15 cellular contexts compared by ENCODE assay signal in genomic region chr7:1501487-1502270, GRCh38. TPM values are rescaled to one million over a fixed set of nuclear protein-coding genes. Genes with fewer than 3 reads are reported as not detected.
DNase-seq lines count a peak whose midpoint lies in the region; ATAC-seq and TF ChIP-seq lines count a peak whose summit lies in the region.
"Had no signal": no experiment of that assay in that cellular context is flagged by ENCODE, and none has a peak within 500 bp of the region (broad histone marks: within the 10 kb centered on the region; RNA-seq: fewer than 3 reads in every experiment).

No MANE protein-coding gene starts in this region.

- H3K9me3 Mint-ChIP-seq in activated CD4-positive, alpha-beta memory T cell treated with anti-CD3 and anti-CD28 coated beads for 36 hours = no peaks in the 10 kb centered on the region
- H3K9me3 Mint-ChIP-seq in immature natural killer cell = no peaks in the 10 kb centered on the region
- no peaks in the 10 kb centered on the region for H3K9me3 Mint-ChIP-seq in stimulated activated naive CD8-positive, alpha-beta T cell treated with anti-CD3 and anti-CD28 coated beads, Interleukin-15, amount 100 ng/mL, for 72 hours

- TF ChIP-seq CTCF in left ventricle myocardium inferior (IDR thresholded peaks at IDR 0.05; ENCODE audit: borderline replicate concordance) (no peak), psoas muscle (IDR thresholded peaks at IDR 0.05) (no peak)

- no peaks in the 10 kb centered on the region for H3K27me3 ChIP-seq in right cardiac atrium (ENCODE audit: control insufficient read depth, insufficient read depth)
- no peaks in the 10 kb centered on the region for H3K27me3 ChIP-seq in left ventricle myocardium inferior (ENCODE audit: low read depth)
- H3K27me3 ChIP-seq in psoas muscle (ENCODE audit: insufficient read depth in 3 of 3, low read length in 2 of 3) = no peaks in the 10 kb centered on the region

- peaks cover 26% of the 10 kb centered on the region for H3K4me1 Mint-ChIP-seq in activated CD4-positive, alpha-beta memory T cell treated with anti-CD3 and anti-CD28 coated beads for 36 hours (ENCODE audit: low read depth)
- peaks cover 19 to 28% of the 10 kb centered on the region in 2 donors for H3K4me1 Mint-ChIP-seq in immature natural killer cell
- peaks cover 44% of the 10 kb centered on the region for H3K4me1 Mint-ChIP-seq in stimulated activated naive CD8-positive, alpha-beta T cell treated with anti-CD3 and anti-CD28 coated beads, Interleukin-15, amount 100 ng/mL, for 72 hours

- DNase-seq in right cardiac atrium = peak in 2 of 3 donors; percentile 41 to 43
- no peak for DNase-seq in left ventricle myocardium inferior
- DNase-seq in activated CD4-positive, alpha-beta memory T cell treated with anti-CD3 and anti-CD28 coated beads for 36 hours = no peak
- no peak for DNase-seq in immature natural killer cell
- no peak for DNase-seq in stimulated activated naive CD8-positive, alpha-beta T cell treated with anti-CD3 and anti-CD28 coated beads, Interleukin-15, amount 100 ng/mL, for 72 hours
- DNase-seq in psoas muscle = no peak
- DNase-seq: activated CD4-positive, alpha-beta T cell treated with anti-CD3 and anti-CD28 coated beads, Interleukin-2, amount 50 U/mL, for 4 hours; anterior cingulate cortex; dermis blood vessel endothelial cell; EL; NCI-H1436 treated with DMSO at 0.1 percent for 48 hours; NCI-H510A; PC-9 had no signal

- CTCF ChIA-PET in activated CD4-positive, alpha-beta memory T cell treated with anti-CD3 and anti-CD28 coated beads for 36 hours (lab: Charles Lee) = no interaction called here

- no peak overlapping the region for H3K27ac Mint-ChIP-seq in activated CD4-positive, alpha-beta memory T cell treated with anti-CD3 and anti-CD28 coated beads for 36 hours
- H3K27ac Mint-ChIP-seq in immature natural killer cell = peak overlapping the region in 3 of 6 donors; percentile 30 to 82 (median 58)
- H3K27ac Mint-ChIP-seq in stimulated activated naive CD8-positive, alpha-beta T cell treated with anti-CD3 and anti-CD28 coated beads, Interleukin-15, amount 100 ng/mL, for 72 hours = peak overlapping the region in 1 of 2 donors; percentile 2

- no peak overlapping the region for H3K4me3 ChIP-seq in right cardiac atrium (ENCODE audit: low read length)
- no peak overlapping the region for H3K4me3 ChIP-seq in left ventricle myocardium inferior
- no peak overlapping the region for H3K4me3 ChIP-seq in psoas muscle
- H3K4me3 ChIP-seq: PC-9 had no signal

- no peak for ATAC-seq in right cardiac atrium
- no peak for ATAC-seq in stimulated activated naive CD8-positive, alpha-beta T cell treated with anti-CD3 and anti-CD28 coated beads, Interleukin-15, amount 100 ng/mL, for 72 hours
- ATAC-seq in psoas muscle = no peak
- ATAC-seq in HG02759 (IDR thresholded peaks at IDR 0.05; ENCODE audit: unreplicated experiment) = no peak
- no peak for ATAC-seq in GM21786 (IDR thresholded peaks at IDR 0.05; ENCODE audit: unreplicated experiment)

- no peaks in the 10 kb centered on the region for H3K27me3 Mint-ChIP-seq in activated CD4-positive, alpha-beta memory T cell treated with anti-CD3 and anti-CD28 coated beads for 36 hours
- peaks cover under 1 to 6% (median 4%) of the 10 kb centered on the region in 3 donors for H3K27me3 Mint-ChIP-seq in immature natural killer cell (ENCODE audit: low read depth in 3 of 3)
- no peaks in the 10 kb centered on the region for H3K27me3 Mint-ChIP-seq in stimulated activated naive CD8-positive, alpha-beta T cell treated with anti-CD3 and anti-CD28 coated beads, Interleukin-15, amount 100 ng/mL, for 72 hours

- H3K4me1 ChIP-seq in right cardiac atrium (ENCODE audit: control insufficient read depth, insufficient read depth, low read length) = peaks cover 7% of the 10 kb centered on the region
- H3K4me1 ChIP-seq in left ventricle myocardium inferior = peaks cover 31% of the 10 kb centered on the region
- H3K4me1 ChIP-seq in psoas muscle = peaks cover 16% of the 10 kb centered on the region

- H3K36me3 ChIP-seq in left ventricle myocardium inferior = peaks cover 62% of the 10 kb centered on the region
- peaks cover 3 to 63% of the 10 kb centered on the region in 2 donors for H3K36me3 ChIP-seq in psoas muscle (ENCODE audit: insufficient read depth in 1 of 2, low read depth in 1 of 2)

- intact Hi-C loops in right cardiac atrium (cut with DNase I) = loop anchor here in 1 of 4 donors (10.0 kb wide), 1 partner anchor 63 kb away; no protein-coding TSS in a partner anchor
- intact Hi-C loops in left ventricle myocardium inferior (cut with micrococcal nuclease) = no loop called here
- intact Hi-C loops in activated CD4-positive, alpha-beta memory T cell treated with anti-CD3 and anti-CD28 coated beads for 36 hours (cut with micrococcal nuclease) = loop anchor here (5.0 kb wide), 2 partner anchors 39 to 71 kb away; partner anchors contain the start of gene PSMG3
- intact Hi-C loops in psoas muscle (cut with DNase I) = loop anchor here in 1 of 2 donors (5.0 kb wide), 1 partner anchor 39 kb away; no protein-coding TSS in a partner anchor

- POLR2A ChIA-PET in activated CD4-positive, alpha-beta memory T cell treated with anti-CD3 and anti-CD28 coated beads for 36 hours (lab: Charles Lee) = no interaction called here

- H3K4me3 Mint-ChIP-seq in activated CD4-positive, alpha-beta memory T cell treated with anti-CD3 and anti-CD28 coated beads for 36 hours = peak overlapping the region; percentile 84
- peak overlapping the region; percentile 79 to 88 (median 83) for H3K4me3 Mint-ChIP-seq in immature natural killer cell
- H3K4me3 Mint-ChIP-seq in stimulated activated naive CD8-positive, alpha-beta T cell treated with anti-CD3 and anti-CD28 coated beads, Interleukin-15, amount 100 ng/mL, for 72 hours = peak overlapping the region; percentile 84 to 96

- H3K36me3 Mint-ChIP-seq in activated CD4-positive, alpha-beta memory T cell treated with anti-CD3 and anti-CD28 coated beads for 36 hours = peaks cover 23% of the 10 kb centered on the region
- H3K36me3 Mint-ChIP-seq in immature natural killer cell = peaks cover 3 to 11% (median 3%) of the 10 kb centered on the region in 3 donors

- WGBS in right cardiac atrium = 89% methylated on average over 21 of the region's 21 CpGs
- 77 to 92% (median 82%) methylated on average over 21 of the region's 21 CpGs for WGBS in psoas muscle, 3 donors

- no peak overlapping the region for H3K27ac ChIP-seq in right cardiac atrium (ENCODE audit: low read length)
- H3K27ac ChIP-seq in left ventricle myocardium inferior (replicated peaks) = no peak overlapping the region
- no peak overlapping the region for H3K27ac ChIP-seq in psoas muscle
- H3K27ac ChIP-seq: PC-9 had no signal

- no peaks in the 10 kb centered on the region for H3K9me3 ChIP-seq in right cardiac atrium (ENCODE audit: control insufficient read depth, low read length)
- H3K9me3 ChIP-seq in left ventricle myocardium inferior (replicated peaks) = no peaks in the 10 kb centered on the region
- H3K9me3 ChIP-seq in psoas muscle = no peaks in the 10 kb centered on the region

RNA-seq across cellular contexts. Expression of gene INTS1, which starts 2.5 kb away (rescaled TPM):
- total RNA-seq in right cardiac atrium (10 to 100 TPM; 30.6 to 48.3 (median 46.3) TPM), left ventricle myocardium inferior (29.9 TPM), psoas muscle (10 to 100 TPM; 61.3 to 77.6 (median 68.9) TPM)
- polyA plus RNA-seq in right cardiac atrium (39.0 TPM), immature natural killer cell (10 to 100 TPM in 2 of 3 donors, 1 to 10 TPM in 1; 5.2 to 33.6 (median 11.0) TPM), psoas muscle (10 to 100 TPM; 38.8 to 70.7 (median 44.0) TPM)
- 10 to 100 TPM; 86.4 to 92.5 TPM for total RNA-seq in activated CD4-positive, alpha-beta memory T cell treated with anti-CD3 and anti-CD28 coated beads for 36 hours

RNA-seq across cellular contexts. Expression of gene MAFK, which starts 28.8 kb away (rescaled TPM):
- 10 to 100 TPM; 43.6 to 69.3 (median 55.9) TPM for total RNA-seq in right cardiac atrium
- 73.8 TPM for polyA plus RNA-seq in right cardiac atrium
- total RNA-seq in left ventricle myocardium inferior = 76.5 TPM
- total RNA-seq in activated CD4-positive, alpha-beta memory T cell treated with anti-CD3 and anti-CD28 coated beads for 36 hours = 10 to 100 TPM; 34.9 to 36.1 TPM
- under 1 TPM; 0.06 to 0.86 (median 0.76) TPM for polyA plus RNA-seq in immature natural killer cell
- 100 to 1,000 TPM in 1 of 4 donors, 10 to 100 TPM in 3; 59.1 to 103 (median 77.5) TPM for total RNA-seq in psoas muscle
- polyA plus RNA-seq in psoas muscle = 100 to 1,000 TPM in 1 of 3 donors, 10 to 100 TPM in 2; 36.7 to 138 (median 62.9) TPM

RNA-seq across cellular contexts. Expression of gene MICALL2, which starts 42.4 kb away (rescaled TPM):
- total RNA-seq in right cardiac atrium = 10 to 100 TPM in 3 of 4 donors, 1 to 10 TPM in 1; 9.7 to 18.7 (median 13.4) TPM
- polyA plus RNA-seq in right cardiac atrium = 13.0 TPM
- 8.3 TPM for total RNA-seq in left ventricle myocardium inferior
- 1 to 10 TPM; 4.3 to 6.0 TPM for total RNA-seq in activated CD4-positive, alpha-beta memory T cell treated with anti-CD3 and anti-CD28 coated beads for 36 hours
- under 1 TPM in 2 of 3 donors, not detected in 1; 0.10 to 0.50 TPM for polyA plus RNA-seq in immature natural killer cell
- total RNA-seq in psoas muscle = 10 to 100 TPM in 2 of 4 donors, 1 to 10 TPM in 2; 4.6 to 12.0 (median 8.9) TPM
- polyA plus RNA-seq in psoas muscle = 10 to 100 TPM in 1 of 3 donors, 1 to 10 TPM in 2; 4.9 to 10.9 (median 5.0) TPM

RNA-seq across cellular contexts. Expression of gene TMEM184A, which starts 54.3 kb away (rescaled TPM):
- total RNA-seq in right cardiac atrium (under 1 TPM in 3 of 4 donors, not detected in 1; 0.26 to 0.62 (median 0.49) TPM), left ventricle myocardium inferior (0.36 TPM), psoas muscle (1 to 10 TPM; 2.8 to 6.0 (median 2.9) TPM)
- polyA plus RNA-seq in right cardiac atrium (0.38 TPM), immature natural killer cell (not detected), psoas muscle (1 to 10 TPM in 2 of 3 donors, under 1 TPM in 1; 0.40 to 1.4 (median 1.1) TPM)
- total RNA-seq in activated CD4-positive, alpha-beta memory T cell treated with anti-CD3 and anti-CD28 coated beads for 36 hours = not detected

Comparison
In these comparisons a context has a peak if more than half of its experiments do, and no peak if none do; other contexts are left out.
1. DNase-seq: peak in right cardiac atrium (2 of 3); none in left ventricle myocardium inferior (single experiment), activated CD4-positive, alpha-beta memory T cell treated with anti-CD3 and anti-CD28 coated beads for 36 hours (single experiment), immature natural killer cell (0 of 3), stimulated activated naive CD8-positive, alpha-beta T cell treated with anti-CD3 and anti-CD28 coated beads, Interleukin-15, amount 100 ng/mL, for 72 hours (0 of 2) and psoas muscle (0 of 2).
2. Peak in every context shown above with its lines, with median percentiles within 50 percentile points of each other: H3K4me3 Mint-ChIP-seq.